ENCODE assay signal across 8 cellular contexts in the genomic region with DNA sequence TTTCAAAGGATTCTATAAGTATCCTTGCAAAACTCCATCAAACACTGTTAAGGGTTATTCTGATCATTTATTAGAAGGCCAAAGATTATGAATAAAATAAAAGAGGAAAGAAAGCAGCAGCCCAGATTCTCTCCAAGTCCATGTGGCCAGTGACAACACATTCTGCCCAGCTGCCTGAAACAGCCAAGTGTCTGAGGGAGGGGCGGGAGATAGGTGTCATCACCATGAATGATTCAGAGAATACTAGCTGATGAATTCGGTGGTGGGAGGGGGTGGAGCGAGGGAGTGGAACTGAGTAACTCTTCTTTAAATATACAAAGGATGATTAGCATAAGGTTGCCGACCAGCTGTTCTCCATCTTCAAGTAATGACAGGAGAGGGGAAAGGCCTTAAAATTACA. TPM values are rescaled to one million over a fixed set of nuclear protein-coding genes. Genes with fewer than 3 reads are reported as not detected.
DNase-seq lines count a peak whose midpoint lies in the region; TF ChIP-seq lines count a peak whose summit lies in the region.

No MANE protein-coding gene starts in this region.

- no peak overlapping the region for H3K4me3 ChIP-seq in sigmoid colon

- TF ChIP-seq EP300 in sigmoid colon (IDR thresholded peaks at IDR 0.05), result no peak

- H3K27me3 ChIP-seq in sigmoid colon, result no peaks in the 10 kb centered on the region

- WGBS in sigmoid colon, 2 donors, result 64 to 76% methylated on average over 4 of the region's 4 CpGs

- H3K27ac ChIP-seq in sigmoid colon, result peak overlapping the region in 2 of 4 donors; percentile 12 to 36

- no peaks in the 10 kb centered on the region for H3K9me3 ChIP-seq in sigmoid colon

- no peak for TF ChIP-seq POLR2A in sigmoid colon (IDR thresholded peaks at IDR 0.05)

- intact Hi-C loops in sigmoid colon (cut with DNase I), result no loop called here

- TF ChIP-seq CTCF in sigmoid colon (IDR thresholded peaks at IDR 0.05), result no peak

- H3K36me3 ChIP-seq in sigmoid colon, result peaks cover 0 to 11% (median 0%) of the 10 kb centered on the region in 4 donors

- in situ Hi-C loops in KBM-7 (cut with MboI; ENCODE audit: low pct_unique_long_range_greater_than_20kb, low sequenced_read_pairs), result no loop called here

- peaks cover 0 to 54% (median 26%) of the 10 kb centered on the region in 4 donors for H3K4me1 ChIP-seq in sigmoid colon

- DNase-seq in EH (ENCODE audit: low read depth) (peak; percentile 94), NCI-H524 treated with DMSO at 0.1 percent for 48 hours (lab: John Stamatoyannopoulos, UW) (peak; percentile 94), fibroblast of gingiva (ENCODE audit: low read depth) (peak; percentile 84), sigmoid colon (peak; percentile 78), KBM-7 (no peak), NCI-H2171 treated with DMSO at 0.1 percent for 48 hours (lab: John Stamatoyannopoulos, UW) (no peak), germinal center (ENCODE audit: low spot score) (no peak), NCI-H748 (lab: John Stamatoyannopoulos, UW; ENCODE audit: unreplicated experiment) (no peak)

RNA-seq across cellular contexts. Expression of a gene that starts 21.2 kb away (rescaled TPM):
- 10 to 100 TPM in 3 of 4 donors, 1 to 10 TPM in 1; 8.7 to 41.3 (median 27.2) TPM for total RNA-seq in sigmoid colon
- 10 to 100 TPM in 1 of 3 donors, 1 to 10 TPM in 2; 6.5 to 14.6 (median 9.6) TPM for polyA plus RNA-seq in sigmoid colon

Comparison
In these comparisons a context has a peak if more than half of its experiments do, and no peak if none do; other contexts are left out.
1. DNase-seq: peak in EH (single experiment), NCI-H524 treated with DMSO at 0.1 percent for 48 hours (single experiment), fibroblast of gingiva (single experiment) and sigmoid colon (single experiment); none in KBM-7 (single experiment), NCI-H2171 treated with DMSO at 0.1 percent for 48 hours (single experiment), germinal center (single experiment) and NCI-H748 (single experiment).